25 cellular contexts compared by ENCODE assay signal in the genomic region with DNA sequence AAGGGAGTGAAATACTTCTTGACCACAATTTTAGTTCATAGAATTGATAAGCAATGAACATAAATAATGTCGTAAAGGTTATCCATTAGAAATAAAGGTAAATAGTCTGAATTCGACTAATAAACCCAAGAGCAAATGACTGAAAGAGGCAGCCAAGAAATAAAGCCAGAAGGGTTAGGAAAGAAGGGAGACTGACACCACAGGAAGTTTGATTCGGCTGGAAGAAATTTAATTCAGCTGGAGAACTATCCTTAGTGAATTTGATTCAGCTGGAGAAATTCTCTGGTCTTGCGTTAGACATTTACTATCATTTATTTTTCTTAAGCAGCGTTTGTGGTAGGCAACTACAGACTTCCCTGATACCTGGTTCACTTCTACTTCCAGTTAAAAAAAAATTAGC.
"Had no signal": no experiment of that assay in that cellular context is flagged by ENCODE, and none has a peak within 500 bp of the region (broad histone marks: within the 10 kb centered on the region; RNA-seq: fewer than 3 reads in every experiment).

No MANE protein-coding gene starts in this region.

- H3K27ac Mint-ChIP-seq: activated CD4-positive, alpha-beta T cell treated with anti-CD3 and anti-CD28 coated beads, Interleukin-2, amount 10 ng/mL, durations not matched to agents 7 days and 5 days; activated CD8-positive, alpha-beta memory T cell treated with anti-CD3 and anti-CD28 coated beads, Interleukin-2, amount 10 ng/mL, durations not matched to agents 7 days and 5 days; activated CD8-positive, alpha-beta T cell treated with anti-CD3 and anti-CD28 coated beads for 36 hours; activated naive CD4-positive, alpha-beta T cell treated with anti-CD3 and anti-CD28 coated beads, Interleukin-2, amount 10 ng/mL, durations not matched to agents 7 days and 5 days; naive B cell; progenitor cell of endocrine pancreas had no signal

- H3K36me3 Mint-ChIP-seq: activated CD8-positive, alpha-beta memory T cell treated with anti-CD3 and anti-CD28 coated beads, Interleukin-2, amount 10 ng/mL, durations not matched to agents 7 days and 5 days; activated naive CD4-positive, alpha-beta T cell treated with anti-CD3 and anti-CD28 coated beads, Interleukin-2, amount 10 ng/mL, durations not matched to agents 7 days and 5 days; naive B cell had no signal

- H3K9me3 Mint-ChIP-seq: activated naive CD4-positive, alpha-beta T cell treated with anti-CD3 and anti-CD28 coated beads, Interleukin-2, amount 10 ng/mL, durations not matched to agents 7 days and 5 days had no signal

- H3K27ac ChIP-seq: brain microvascular endothelial cell, lower lobe of right lung, upper lobe of right lung, VCaP had no signal

- ATAC-seq: activated CD8-positive, alpha-beta memory T cell treated with anti-CD3 and anti-CD28 coated beads, Interleukin-2, amount 10 ng/mL, durations not matched to agents 7 days and 5 days; activated CD8-positive, alpha-beta T cell treated with anti-CD3 and anti-CD28 coated beads for 36 hours; lower lobe of right lung; stimulated activated naive CD8-positive, alpha-beta T cell treated with anti-CD3 and anti-CD28 coated beads, Interleukin-15, Interleukin-2, amounts not matched to agents 100 U/mL and 50 U/mL, for 24 hours had no signal

- H3K36me3 ChIP-seq: brain microvascular endothelial cell, lower lobe of right lung, thyroid gland, upper lobe of right lung had no signal

- H3K27me3 Mint-ChIP-seq: activated CD4-positive, alpha-beta T cell treated with anti-CD3 and anti-CD28 coated beads, Interleukin-2, amount 10 ng/mL, durations not matched to agents 7 days and 5 days; activated CD8-positive, alpha-beta memory T cell treated with anti-CD3 and anti-CD28 coated beads, Interleukin-2, amount 10 ng/mL, durations not matched to agents 7 days and 5 days; activated CD8-positive, alpha-beta T cell treated with anti-CD3 and anti-CD28 coated beads for 36 hours; activated naive CD4-positive, alpha-beta T cell treated with anti-CD3 and anti-CD28 coated beads, Interleukin-2, amount 10 ng/mL, durations not matched to agents 7 days and 5 days; naive B cell had no signal

- H3K4me3 Mint-ChIP-seq: activated CD4-positive, alpha-beta T cell treated with anti-CD3 and anti-CD28 coated beads, Interleukin-2, amount 10 ng/mL, durations not matched to agents 7 days and 5 days; activated CD8-positive, alpha-beta memory T cell treated with anti-CD3 and anti-CD28 coated beads, Interleukin-2, amount 10 ng/mL, durations not matched to agents 7 days and 5 days; activated CD8-positive, alpha-beta T cell treated with anti-CD3 and anti-CD28 coated beads for 36 hours; activated naive CD4-positive, alpha-beta T cell treated with anti-CD3 and anti-CD28 coated beads, Interleukin-2, amount 10 ng/mL, durations not matched to agents 7 days and 5 days; naive B cell had no signal

- H3K4me1 ChIP-seq: lower lobe of right lung, thyroid gland, upper lobe of right lung had no signal

- H3K9me3 ChIP-seq: lower lobe of right lung, thyroid gland, upper lobe of right lung had no signal

- H3K4me3 ChIP-seq: lower lobe of right lung, thyroid gland, upper lobe of right lung had no signal

- H3K4me1 Mint-ChIP-seq: activated CD4-positive, alpha-beta T cell treated with anti-CD3 and anti-CD28 coated beads, Interleukin-2, amount 10 ng/mL, durations not matched to agents 7 days and 5 days; activated CD8-positive, alpha-beta memory T cell treated with anti-CD3 and anti-CD28 coated beads, Interleukin-2, amount 10 ng/mL, durations not matched to agents 7 days and 5 days; activated naive CD4-positive, alpha-beta T cell treated with anti-CD3 and anti-CD28 coated beads, Interleukin-2, amount 10 ng/mL, durations not matched to agents 7 days and 5 days; naive B cell had no signal

- DNase-seq: activated CD4-positive, alpha-beta T cell treated with anti-CD3 and anti-CD28 coated beads, Interleukin-2, amount 10 ng/mL, durations not matched to agents 7 days and 5 days; activated CD4-positive, CD25-positive, alpha-beta regulatory T cell treated with anti-CD3 and anti-CD28 coated beads, Interleukin-2, amount 50 U/mL, for 72 hours; activated CD8-positive, alpha-beta memory T cell treated with anti-CD3 and anti-CD28 coated beads, Interleukin-2, amount 10 ng/mL, durations not matched to agents 7 days and 5 days; activated CD8-positive, alpha-beta T cell treated with anti-CD3 and anti-CD28 coated beads for 36 hours; activated effector memory CD4-positive, alpha-beta T cell treated with anti-CD3 and anti-CD28 coated beads, Interleukin-2, amount 50 U/mL, for 16 hours; activated naive CD4-positive, alpha-beta T cell treated with anti-CD3 and anti-CD28 coated beads, Interleukin-2, amount 10 ng/mL, durations not matched to agents 7 days and 5 days; activated T-cell treated with anti-CD3 and anti-CD28 coated beads for 4 hours; aorta; brain microvascular endothelial cell; central memory CD4-positive, alpha-beta T cell; dermis blood vessel endothelial cell; effector CD8-positive, alpha-beta T cell; lower lobe of right lung; naive B cell; nucleus accumbens; retina; stimulated activated CD4-positive, alpha-beta T cell treated with anti-CD3 and anti-CD28 coated beads, Interleukin-12 subunit alpha, Interleukin-12 subunit beta, amount 100 ng/mL, for 4 hours; stimulated activated CD4-positive, alpha-beta T cell treated with anti-CD3 and anti-CD28 coated beads, Interleukin-4, amount 100 ng/mL, for 4 hours; stimulated activated naive CD8-positive, alpha-beta T cell treated with anti-CD3 and anti-CD28 coated beads, Interleukin-15, Interleukin-2, amounts not matched to agents 100 U/mL and 50 U/mL, for 24 hours; SW 1271; T-helper 2 cell; thyroid gland; upper lobe of right lung had no signal

- H3K27me3 ChIP-seq: brain microvascular endothelial cell, thyroid gland, upper lobe of right lung had no signal
